17 cellular contexts compared by ENCODE assay signal in the genomic region with DNA sequence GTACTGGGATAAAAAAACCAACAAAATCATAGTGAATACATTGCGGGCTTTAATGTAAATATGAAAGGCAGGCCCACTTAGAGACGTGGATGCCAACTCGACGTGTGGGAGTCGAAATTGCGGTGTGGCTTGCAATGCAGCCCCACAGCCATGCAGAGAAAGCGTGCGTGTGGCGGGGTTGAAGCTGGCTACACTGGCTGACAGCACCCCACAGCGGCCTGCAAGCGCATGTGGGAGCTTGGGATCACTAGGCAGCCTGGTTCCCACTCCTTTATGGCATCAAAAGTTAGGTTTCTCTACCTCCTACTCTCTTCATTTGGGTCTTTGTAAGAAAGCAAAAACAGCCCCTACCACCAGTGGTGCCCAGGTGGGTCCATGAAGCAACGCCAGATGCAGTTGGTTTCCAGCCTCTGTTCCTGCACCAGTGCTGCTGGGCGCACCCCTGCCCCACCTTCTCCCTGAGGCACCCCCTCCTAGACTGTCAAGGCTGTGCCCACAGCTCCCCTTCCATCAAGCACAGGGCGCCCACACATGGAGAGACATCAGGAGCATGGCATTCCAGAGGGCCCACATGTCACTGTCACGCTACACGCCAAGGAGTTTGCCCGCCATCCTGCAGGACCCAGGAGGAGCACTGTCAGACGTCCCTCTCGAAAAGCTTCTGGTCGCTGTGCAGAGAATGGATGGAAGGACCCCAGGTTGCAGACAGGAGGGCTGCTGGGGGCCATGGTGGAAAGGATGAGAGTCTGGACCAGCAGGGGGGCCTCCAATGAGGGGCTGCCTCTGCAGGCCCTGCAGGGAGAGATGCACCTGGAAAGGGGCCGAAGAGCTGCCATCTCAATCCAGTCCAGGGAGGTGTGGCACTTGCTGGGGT.
"Had no signal": no experiment of that assay in that cellular context is flagged by ENCODE, and none has a peak within 500 bp of the region (broad histone marks: within the 10 kb centered on the region; RNA-seq: fewer than 3 reads in every experiment).

No MANE protein-coding gene starts in this region.

- ATAC-seq: effector memory CD8-positive, alpha-beta T cell; gastrocnemius medialis; left lobe of liver; natural killer cell; pancreas had no signal

- H3K27me3 Mint-ChIP-seq: dendritic cell treated with granulocyte-macrophage colony-stimulating factor and Interleukin-4, amounts not matched to agents 40 ng/mL and 50 ng/mL, for 4 days had no signal

- H3K4me3 Mint-ChIP-seq: dendritic cell treated with granulocyte-macrophage colony-stimulating factor and Interleukin-4, amounts not matched to agents 40 ng/mL and 50 ng/mL, for 4 days; effector memory CD8-positive, alpha-beta T cell; mesothelial cell of epicardium; natural killer cell; neural crest cell; type B pancreatic cell had no signal

- H3K4me1 Mint-ChIP-seq: mesothelial cell of epicardium, natural killer cell, neural crest cell had no signal

- H3K9me3 Mint-ChIP-seq: dendritic cell treated with granulocyte-macrophage colony-stimulating factor and Interleukin-4, amounts not matched to agents 40 ng/mL and 50 ng/mL, for 4 days; effector memory CD8-positive, alpha-beta T cell; mesothelial cell of epicardium; natural killer cell; neural crest cell; type B pancreatic cell had no signal

- DNase-seq: effector memory CD8-positive, alpha-beta T cell; gastrocnemius medialis; islet precursor cell; mammary epithelial cell; natural killer cell; pancreas; retina; small intestine; stimulated activated CD4-positive, alpha-beta T cell treated with anti-CD3 and anti-CD28 coated beads, Interleukin-2, amount 100 ng/mL, for 48 hours; stimulated activated naive CD4-positive, alpha-beta T cell treated with Interleukin-2 at 50 U/mL for 16 hours; thyroid gland; uterus had no signal

- H3K27ac Mint-ChIP-seq: dendritic cell treated with granulocyte-macrophage colony-stimulating factor and Interleukin-4, amounts not matched to agents 40 ng/mL and 50 ng/mL, for 4 days; effector memory CD8-positive, alpha-beta T cell; mesothelial cell of epicardium; natural killer cell; type B pancreatic cell had no signal

- H3K36me3 Mint-ChIP-seq: mesothelial cell of epicardium, natural killer cell, type B pancreatic cell had no signal
